ENCODE assay signal across 1 cellular context in genomic region chr19:47514869-47515588, GRCh38.
TF ChIP-seq lines count a peak whose summit lies in the region.

Gene NAPA (minus strand): TSS chr19:47515063. CDS start chr19:47514940, 123 bp downstream.

TF ChIP-seq in GM12878, 131 proteins besides CTCF, POLR2A, EP300 and RAD21 (continued from another document and continues in another):
- no peak for TF ChIP-seq BCLAF1 (IDR thresholded peaks at IDR 0.05)
- peak; percentile 88 for TF ChIP-seq HDGF (IDR thresholded peaks at IDR 0.05)
- TF ChIP-seq NKRF (conservative IDR thresholded peaks at IDR 0.05): peak; percentile 91
- TF ChIP-seq MLLT1 (IDR thresholded peaks at IDR 0.05): no peak
- no peak for TF ChIP-seq SMAD5 (IDR thresholded peaks at IDR 0.05; ENCODE audit: low read depth)
- TF ChIP-seq FOXK2 (IDR thresholded peaks at IDR 0.05): peak; percentile 66
- TF ChIP-seq EGR1 (IDR thresholded peaks at IDR 0.05; ENCODE audit: borderline replicate concordance in 1 of 2, low read depth in 2 of 2, low read length in 2 of 2): peak in 1 of 2 experiments; percentile 94; a peak in 2 of 3 replicates
- TF ChIP-seq KLF5 (IDR thresholded peaks at IDR 0.05; ENCODE audit: partially characterized antibody): no peak
- TF ChIP-seq CREB1 (IDR thresholded peaks at IDR 0.05; ENCODE audit: low read depth): peak; percentile 91
- no peak; the same call in 1 of the 2 replicates for TF ChIP-seq FOXM1 (IDR thresholded peaks at IDR 0.05; ENCODE audit: low read depth, low read length)
- no peak for TF ChIP-seq HDAC2 (IDR thresholded peaks at IDR 0.05)
- TF ChIP-seq LARP7 (IDR thresholded peaks at IDR 0.05): peak; percentile 55; the same call in 1 of the 2 replicates
- 0 out of 4 replicates have a peak, but pooled peaks of 1 of the 2 experiments have one; percentile 21 for TF ChIP-seq CEBPB (IDR thresholded peaks at IDR 0.05; ENCODE audit: borderline replicate concordance in 1 of 2, low read depth in 2 of 2, low read length in 2 of 2)
- no peak for TF ChIP-seq EZH2 (IDR thresholded peaks at IDR 0.05; ENCODE audit: borderline replicate concordance, control insufficient read depth, low read depth, low read length)
- no peak for TF ChIP-seq GABPA (IDR thresholded peaks at IDR 0.05; ENCODE audit: low read depth)
- peak; percentile 11; the same call in 1 of the 2 replicates for TF ChIP-seq RFX5 (IDR thresholded peaks at IDR 0.05; ENCODE audit: low read depth, low read length)
- no peak for TF ChIP-seq MTA3 (IDR thresholded peaks at IDR 0.05; ENCODE audit: borderline replicate concordance, low read length)
- no peak; the same call in 1 of the 2 replicates for TF ChIP-seq RB1 (IDR thresholded peaks at IDR 0.05; ENCODE audit: borderline replicate concordance)
- no peak for TF ChIP-seq ZNF384 (IDR thresholded peaks at IDR 0.05; ENCODE audit: borderline replicate concordance, low read depth, low read length)
- peak; percentile 43; the same call in 1 of the 2 replicates for TF ChIP-seq SPI1 (IDR thresholded peaks at IDR 0.05; ENCODE audit: borderline replicate concordance, insufficient read depth, low read depth, low read length)
- TF ChIP-seq, protein P1, sequence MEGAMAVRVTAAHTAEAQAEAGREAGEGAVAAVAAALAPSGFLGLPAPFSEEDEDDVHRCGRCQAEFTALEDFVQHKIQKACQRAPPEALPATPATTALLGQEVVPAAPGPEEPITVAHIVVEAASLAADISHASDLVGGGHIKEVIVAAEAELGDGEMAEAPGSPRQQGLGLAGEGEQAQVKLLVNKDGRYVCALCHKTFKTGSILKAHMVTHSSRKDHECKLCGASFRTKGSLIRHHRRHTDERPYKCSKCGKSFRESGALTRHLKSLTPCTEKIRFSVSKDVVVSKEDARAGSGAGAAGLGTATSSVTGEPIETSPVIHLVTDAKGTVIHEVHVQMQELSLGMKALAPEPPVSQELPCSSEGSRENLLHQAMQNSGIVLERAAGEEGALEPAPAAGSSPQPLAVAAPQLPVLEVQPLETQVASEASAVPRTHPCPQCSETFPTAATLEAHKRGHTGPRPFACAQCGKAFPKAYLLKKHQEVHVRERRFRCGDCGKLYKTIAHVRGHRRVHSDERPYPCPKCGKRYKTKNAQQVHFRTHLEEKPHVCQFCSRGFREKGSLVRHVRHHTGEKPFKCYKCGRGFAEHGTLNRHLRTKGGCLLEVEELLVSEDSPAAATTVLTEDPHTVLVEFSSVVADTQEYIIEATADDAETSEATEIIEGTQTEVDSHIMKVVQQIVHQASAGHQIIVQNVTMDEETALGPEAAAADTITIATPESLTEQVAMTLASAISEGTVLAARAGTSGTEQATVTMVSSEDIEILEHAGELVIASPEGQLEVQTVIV (IDR thresholded peaks at IDR 0.05; ENCODE audit: borderline replicate concordance, partially characterized antibody): peak; percentile 17
- TF ChIP-seq ZNF217 (IDR thresholded peaks at IDR 0.05): no peak
- TF ChIP-seq ZZZ3 (IDR thresholded peaks at IDR 0.05; ENCODE audit: control insufficient read depth, insufficient read length, low read depth): no peak
- TF ChIP-seq ZBTB11 (CRISPR knock-in tag; IDR thresholded peaks at IDR 0.05): peak; percentile 37; the same call in 1 of the 2 replicates
- TF ChIP-seq CHD4 (IDR thresholded peaks at IDR 0.05): no peak
- no peak for TF ChIP-seq CBX3 (IDR thresholded peaks at IDR 0.05; ENCODE audit: borderline replicate concordance, low read depth)
- TF ChIP-seq SMARCA5 (IDR thresholded peaks at IDR 0.05): 0 out of 2 replicates have a peak, but pooled peaks have one; percentile 31
- TF ChIP-seq POLR2AphosphoS5 (IDR thresholded peaks at IDR 0.05; ENCODE audit: low read length): peak; percentile 91
- TF ChIP-seq BHLHE40 (IDR thresholded peaks at IDR 0.05; ENCODE audit: borderline replicate concordance in 1 of 2, low read depth in 2 of 2, low read length in 1 of 2): peak; percentile 94 to 99
- TF ChIP-seq NRF1 (conservative IDR thresholded peaks at IDR 0.05; ENCODE audit: low read depth, low read length): peak; percentile 49
- TF ChIP-seq DPF2 (IDR thresholded peaks at IDR 0.05): no peak; the same call in 1 of the 2 replicates
- TF ChIP-seq NFIC (IDR thresholded peaks at IDR 0.05; ENCODE audit: low read depth, low read length): 0 out of 2 replicates have a peak, but pooled peaks have one; percentile 45
- TF ChIP-seq RBBP5 (conservative IDR thresholded peaks at IDR 0.05): no peak
- no peak for TF ChIP-seq E2F4 (IDR thresholded peaks at IDR 0.05; ENCODE audit: low read depth, low read length)
- no peak; the same call in 1 of the 2 replicates for TF ChIP-seq ZNF207 (IDR thresholded peaks at IDR 0.05; ENCODE audit: borderline replicate concordance)
- TF ChIP-seq, protein P2, sequence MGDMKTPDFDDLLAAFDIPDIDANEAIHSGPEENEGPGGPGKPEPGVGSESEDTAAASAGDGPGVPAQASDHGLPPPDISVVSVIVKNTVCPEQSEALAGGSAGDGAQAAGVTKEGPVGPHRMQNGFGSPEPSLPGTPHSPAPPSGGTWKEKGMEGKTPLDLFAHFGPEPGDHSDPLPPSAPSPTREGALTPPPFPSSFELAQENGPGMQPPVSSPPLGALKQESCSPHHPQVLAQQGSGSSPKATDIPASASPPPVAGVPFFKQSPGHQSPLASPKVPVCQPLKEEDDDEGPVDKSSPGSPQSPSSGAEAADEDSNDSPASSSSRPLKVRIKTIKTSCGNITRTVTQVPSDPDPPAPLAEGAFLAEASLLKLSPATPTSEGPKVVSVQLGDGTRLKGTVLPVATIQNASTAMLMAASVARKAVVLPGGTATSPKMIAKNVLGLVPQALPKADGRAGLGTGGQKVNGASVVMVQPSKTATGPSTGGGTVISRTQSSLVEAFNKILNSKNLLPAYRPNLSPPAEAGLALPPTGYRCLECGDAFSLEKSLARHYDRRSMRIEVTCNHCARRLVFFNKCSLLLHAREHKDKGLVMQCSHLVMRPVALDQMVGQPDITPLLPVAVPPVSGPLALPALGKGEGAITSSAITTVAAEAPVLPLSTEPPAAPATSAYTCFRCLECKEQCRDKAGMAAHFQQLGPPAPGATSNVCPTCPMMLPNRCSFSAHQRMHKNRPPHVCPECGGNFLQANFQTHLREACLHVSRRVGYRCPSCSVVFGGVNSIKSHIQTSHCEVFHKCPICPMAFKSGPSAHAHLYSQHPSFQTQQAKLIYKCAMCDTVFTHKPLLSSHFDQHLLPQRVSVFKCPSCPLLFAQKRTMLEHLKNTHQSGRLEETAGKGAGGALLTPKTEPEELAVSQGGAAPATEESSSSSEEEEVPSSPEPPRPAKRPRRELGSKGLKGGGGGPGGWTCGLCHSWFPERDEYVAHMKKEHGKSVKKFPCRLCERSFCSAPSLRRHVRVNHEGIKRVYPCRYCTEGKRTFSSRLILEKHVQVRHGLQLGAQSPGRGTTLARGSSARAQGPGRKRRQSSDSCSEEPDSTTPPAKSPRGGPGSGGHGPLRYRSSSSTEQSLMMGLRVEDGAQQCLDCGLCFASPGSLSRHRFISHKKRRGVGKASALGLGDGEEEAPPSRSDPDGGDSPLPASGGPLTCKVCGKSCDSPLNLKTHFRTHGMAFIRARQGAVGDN (IDR thresholded peaks at IDR 0.05): 0 out of 2 replicates have a peak, but pooled peaks have one; percentile 22
- peak; percentile 99 for TF ChIP-seq RAD51 (IDR thresholded peaks at IDR 0.05)
- peak; percentile 78 for TF ChIP-seq MEF2A (IDR thresholded peaks at IDR 0.05; ENCODE audit: insufficient read depth, low read depth, low read length)
- TF ChIP-seq SUZ12 (IDR thresholded peaks at IDR 0.05; ENCODE audit: unreplicated experiment): no peak
- TF ChIP-seq TCF7 (IDR thresholded peaks at IDR 0.05; ENCODE audit: borderline replicate concordance): no peak
- no peak for TF ChIP-seq ZBTB33 (IDR thresholded peaks at IDR 0.05)
- no peak for TF ChIP-seq ZNF24 (IDR thresholded peaks at IDR 0.05)
